17 cellular contexts compared by ENCODE assay signal in genomic region chr16:24535827-24536226, GRCh38.
"Had no signal": no experiment of that assay in that cellular context is flagged by ENCODE, and none has a peak within 500 bp of the region (broad histone marks: within the 10 kb centered on the region; RNA-seq: fewer than 3 reads in every experiment).

No MANE protein-coding gene starts in this region.

- H3K27ac Mint-ChIP-seq: activated naive CD4-positive, alpha-beta T cell treated with anti-CD3 and anti-CD28 coated beads, Interleukin-2, amount 50 U/mL, for 72 hours; brain; endodermal cell; naive thymus-derived CD4-positive, alpha-beta T cell had no signal

- ATAC-seq: activated naive CD4-positive, alpha-beta T cell treated with anti-CD3 and anti-CD28 coated beads, Interleukin-2, amount 50 U/mL, for 72 hours; activated T-cell treated with anti-CD3 and anti-CD28 coated beads, Interleukin-2, amount 50 U/mL, for 4 hours; left colon; naive thymus-derived CD4-positive, alpha-beta T cell had no signal

- H3K36me3 ChIP-seq: neutrophil, right atrium auricular region, tibial nerve had no signal

- H3K4me1 Mint-ChIP-seq: endodermal cell had no signal

- H3K9me3 ChIP-seq: neutrophil, right atrium auricular region, tibial nerve had no signal

- H3K27me3 ChIP-seq: neutrophil, right atrium auricular region, tibial nerve had no signal

- DNase-seq: activated CD4-positive, alpha-beta T cell treated with anti-CD3 and anti-CD28 coated beads, Interleukin-2, amount 50 U/mL, for 48 hours; activated CD4-positive, CD25-positive, alpha-beta regulatory T cell treated with anti-CD3 and anti-CD28 coated beads, Interleukin-2, amount 50 U/mL, for 72 hours; activated effector memory CD4-positive, alpha-beta T cell treated with anti-CD3 and anti-CD28 coated beads, Interleukin-2, amount 50 U/mL, for 16 hours; activated T-cell treated with anti-CD3 and anti-CD28 coated beads, Interleukin-2, amount 50 U/mL, for 4 hours; amniotic stem cell; cerebellar nuclear complex; endodermal cell; foreskin fibroblast; left colon; naive thymus-derived CD4-positive, alpha-beta T cell; posterior cingulate gyrus had no signal

- H3K9me3 Mint-ChIP-seq: activated naive CD4-positive, alpha-beta T cell treated with anti-CD3 and anti-CD28 coated beads, Interleukin-2, amount 50 U/mL, for 72 hours; activated T-cell treated with anti-CD3 and anti-CD28 coated beads, Interleukin-2, amount 50 U/mL, for 4 hours; endodermal cell; naive thymus-derived CD4-positive, alpha-beta T cell had no signal

- H3K4me3 ChIP-seq: right atrium auricular region, smooth muscle cell, tibial nerve had no signal

- H3K27ac ChIP-seq: neutrophil, right atrium auricular region, tibial nerve had no signal

- H3K4me3 Mint-ChIP-seq: activated T-cell treated with anti-CD3 and anti-CD28 coated beads, Interleukin-2, amount 50 U/mL, for 4 hours; endodermal cell; naive thymus-derived CD4-positive, alpha-beta T cell had no signal
